ENCODE assay signal across 22 cellular contexts in the genomic region with DNA sequence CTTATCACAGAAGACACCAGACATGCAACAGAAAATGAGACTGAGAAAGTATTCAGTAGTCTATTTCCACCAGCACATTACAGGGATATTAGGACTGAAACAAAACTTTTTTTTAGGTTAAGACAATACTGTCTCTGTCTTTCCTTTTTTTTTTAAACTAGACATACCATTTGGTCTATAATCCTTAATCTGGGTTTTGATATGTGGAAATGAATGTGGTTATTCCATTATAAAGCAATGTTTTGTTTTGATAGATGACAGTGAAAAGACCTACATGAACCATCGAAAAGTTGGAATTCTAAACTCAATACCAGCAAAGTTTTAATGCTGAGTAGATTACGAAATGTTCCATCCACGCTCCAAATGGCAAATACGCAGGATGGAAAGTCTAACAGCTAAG.
"Had no signal": no experiment of that assay in that cellular context is flagged by ENCODE, and none has a peak within 500 bp of the region (broad histone marks: within the 10 kb centered on the region; RNA-seq: fewer than 3 reads in every experiment).

No MANE protein-coding gene starts in this region.

- ATAC-seq: activated CD4-positive, CD25-positive, alpha-beta regulatory T cell treated with anti-CD3 and anti-CD28 coated beads, Interleukin-2, amount 50 U/mL, for 24 hours; left colon; stimulated activated naive CD8-positive, alpha-beta T cell treated with anti-CD3 and anti-CD28 coated beads, Interleukin-15, Interleukin-2, amounts not matched to agents 100 U/mL and 50 U/mL, for 24 hours had no signal

- H3K4me1 ChIP-seq: vagina had no signal

- H3K4me3 Mint-ChIP-seq: activated naive CD4-positive, alpha-beta T cell treated with anti-CD3 and anti-CD28 coated beads, Interleukin-2, amount 50 U/mL, for 24 hours; mesothelial cell of epicardium; nephron had no signal

- H3K27me3 ChIP-seq: esophagus muscularis mucosa, hepatocyte, tibial nerve, vagina had no signal

- H3K4me3 ChIP-seq: esophagus muscularis mucosa, hepatocyte, skin epidermis, tibial nerve, vagina had no signal

- H3K36me3 ChIP-seq: tibial nerve, vagina had no signal

- H3K27me3 Mint-ChIP-seq: activated naive CD4-positive, alpha-beta T cell treated with anti-CD3 and anti-CD28 coated beads, Interleukin-2, amount 50 U/mL, for 24 hours had no signal

- H3K9me3 Mint-ChIP-seq: activated naive CD4-positive, alpha-beta T cell treated with anti-CD3 and anti-CD28 coated beads, Interleukin-2, amount 50 U/mL, for 24 hours; mesothelial cell of epicardium; nephron had no signal

- H3K9me3 ChIP-seq: esophagus muscularis mucosa, tibial nerve, vagina had no signal

- H3K36me3 Mint-ChIP-seq: activated naive CD4-positive, alpha-beta T cell treated with anti-CD3 and anti-CD28 coated beads, Interleukin-2, amount 50 U/mL, for 24 hours had no signal

- DNase-seq: activated CD4-positive, alpha-beta T cell treated with anti-CD3 and anti-CD28 coated beads, Interleukin-2, amount 50 U/mL, for 1 hour; activated CD8-positive, alpha-beta memory T cell treated with anti-CD3 and anti-CD28 coated beads for 24 hours; activated CD8-positive, alpha-beta memory T cell treated with anti-CD3 and anti-CD28 coated beads, Interleukin-2, amount 50 U/mL, for 48 hours; activated gamma-delta T cell; activated T-cell treated with anti-CD3 and anti-CD28 coated beads, Interleukin-2, amount 50 U/mL, for 48 hours; effector memory CD4-positive, alpha-beta T cell; islet precursor cell; left colon; nucleus accumbens; posterior cingulate gyrus; stimulated activated naive CD8-positive, alpha-beta T cell treated with anti-CD3 and anti-CD28 coated beads, Interleukin-15, Interleukin-2, amounts not matched to agents 100 U/mL and 50 U/mL, for 24 hours; substantia nigra; T1000 had no signal

- H3K4me1 Mint-ChIP-seq: activated naive CD4-positive, alpha-beta T cell treated with anti-CD3 and anti-CD28 coated beads, Interleukin-2, amount 50 U/mL, for 24 hours had no signal

- H3K27ac Mint-ChIP-seq: activated naive CD4-positive, alpha-beta T cell treated with anti-CD3 and anti-CD28 coated beads, Interleukin-2, amount 50 U/mL, for 24 hours; mesothelial cell of epicardium had no signal

- H3K27ac ChIP-seq: esophagus muscularis mucosa, hepatocyte, skin epidermis, tibial nerve, vagina had no signal
